In genomic region chr14:68522510-68523325, GRCh38 we compare ENCODE assay signal across 9 cellular contexts.
DNase-seq lines count a peak whose midpoint lies in the region; ATAC-seq, FAIRE-seq and TF ChIP-seq lines count a peak whose summit lies in the region.
"Had no signal": no experiment of that assay in that cellular context is flagged by ENCODE, and none has a peak within 500 bp of the region (broad histone marks: within the 10 kb centered on the region; RNA-seq: fewer than 3 reads in every experiment).

No MANE protein-coding gene starts in this region.

- DNase-seq in cardiac fibroblast (ENCODE audit: low read depth in 2 of 2) (peak; percentile 57 to 96), HepG2 (ENCODE audit: low spot score) (no peak), DMS53 (lab: John Stamatoyannopoulos, UW) (no peak), nucleus accumbens (lab: John Stamatoyannopoulos, UW) (no peak)
- no peak for DNase-seq in activated naive CD4-positive, alpha-beta T cell treated with Interleukin-2 at 50 U/mL for 16 hours
- DNase-seq: MG63 had no signal

- H3K4me3 ChIP-seq in HUES48 (ENCODE audit: low read depth, low read length) (no peak overlapping the region), cardiac fibroblast (replicated peaks in 1 of 2; ENCODE audit: low read depth in 2 of 2, low read length in 2 of 2) (no peak overlapping the region), HepG2 (replicated peaks in 1 of 3; ENCODE audit: insufficient read depth in 1 of 3, low read depth in 2 of 3, low read length in 3 of 3) (no peak overlapping the region)
- H3K4me3 ChIP-seq: MG63 had no signal

- H3K36me3 ChIP-seq in HUES48 (ENCODE audit: control insufficient read depth, insufficient read depth, low read length) (no peaks in the 10 kb centered on the region), HepG2 (replicated peaks in 1 of 2; ENCODE audit: control insufficient read depth in 1 of 2, insufficient read depth in 2 of 2, low read length in 2 of 2) (no peaks in the 10 kb centered on the region)
- H3K36me3 ChIP-seq: MG63 had no signal

- H3K27ac ChIP-seq in HUES48 (ENCODE audit: low read depth, low read length) (peak overlapping the region; percentile 21), HepG2 (ENCODE audit: extremely low read length, insufficient read depth, low read length) (peak overlapping the region; percentile 84)

- WGBS in HepG2 (ENCODE audit: low lambda C conversion rate), result 52% methylated on average over 5 of the region's 5 CpGs

- in situ Hi-C loops in HepG2 (cut with HindIII; ENCODE audit: extremely low pct_ligation_motif_present, low pct_unique_long_range_greater_than_20kb), result no loop called here

- no peak for FAIRE-seq in HepG2 (lab: Jason Lieb, UNC)

- no peak for TF ChIP-seq RAD21 in HepG2 (CRISPR knock-in tag; IDR thresholded peaks at IDR 0.05)

- POLR2A ChIA-PET in HepG2 (lab: Yijun Ruan, JAX), result interaction anchor here (0.6 to 2.0 kb wide), 6 partner anchors 11 to 269 kb away, joined by 3 to 10 read pairs (median 4); no protein-coding TSS in a partner anchor

- H3K4me1 Mint-ChIP-seq in stimulated activated memory B cell treated with anti-CD40 and anti-IgM and Interleukin-4, amounts not matched to agents 10 μg/mL and 1 μg/mL and 100 μg/mL, for 72 hours, result peaks cover 51% of the 10 kb centered on the region

- H3K9ac ChIP-seq in HUES48 (ENCODE audit: low read depth, low read length), result no peak overlapping the region
- peak overlapping the region; percentile 64; the same call in 1 of the 2 replicates for H3K9ac ChIP-seq in HepG2 (ENCODE audit: insufficient read depth, low read depth, low read length)

- TF ChIP-seq POLR2A in HepG2 (IDR thresholded peaks at IDR 0.05; ENCODE audit: insufficient read depth in 1 of 2, low read depth in 2 of 2, low read length in 2 of 2), result no peak

- H3K4me1 ChIP-seq in HUES48 (ENCODE audit: control insufficient read depth, insufficient read depth, low read length), result peaks cover 37% of the 10 kb centered on the region
- H3K4me1 ChIP-seq in HepG2 (ENCODE audit: insufficient read depth, low read length), result peaks cover 65% of the 10 kb centered on the region

- peak overlapping the region; percentile 70 for H3K27ac Mint-ChIP-seq in stimulated activated memory B cell treated with anti-CD40 and anti-IgM and Interleukin-4, amounts not matched to agents 10 μg/mL and 1 μg/mL and 100 μg/mL, for 72 hours

- H3K4me3 Mint-ChIP-seq in stimulated activated memory B cell treated with anti-CD40 and anti-IgM and Interleukin-4, amounts not matched to agents 10 μg/mL and 1 μg/mL and 100 μg/mL, for 72 hours, result no peak overlapping the region

- no peaks in the 10 kb centered on the region for H3K36me3 Mint-ChIP-seq in stimulated activated memory B cell treated with anti-CD40 and anti-IgM and Interleukin-4, amounts not matched to agents 10 μg/mL and 1 μg/mL and 100 μg/mL, for 72 hours

- no TSS peak for BruUV-seq in HepG2 (replicated peaks; lab: Mats Ljungman, UMichigan)

- H3K27me3 ChIP-seq in HUES48 (ENCODE audit: control insufficient read depth, insufficient read depth, low read length) (no peaks in the 10 kb centered on the region), HepG2 (ENCODE audit: control insufficient read depth in 1 of 2, insufficient read depth in 2 of 2, low read length in 2 of 2) (no peaks in the 10 kb centered on the region)
- H3K27me3 ChIP-seq: MG63 had no signal

- CTCF ChIA-PET in HepG2 (lab: Yijun Ruan, JAX; ENCODE audit: low intra/inter-chr PET ratio, low total read pairs), result no interaction called here

- H3K27me3 Mint-ChIP-seq in stimulated activated memory B cell treated with anti-CD40 and anti-IgM and Interleukin-4, amounts not matched to agents 10 μg/mL and 1 μg/mL and 100 μg/mL, for 72 hours, result no peaks in the 10 kb centered on the region

- H3K4me2 ChIP-seq in HepG2 (ENCODE audit: low read depth, low read length), result peak overlapping the region; percentile 83

- TF ChIP-seq EP300 in HepG2 (IDR thresholded peaks at IDR 0.05; ENCODE audit: low read depth in 2 of 2, low read length in 2 of 2) (no peak), HepG2 (CRISPR knock-in tag; IDR thresholded peaks at IDR 0.05; ENCODE audit: borderline replicate concordance) (no peak)

- intact Hi-C loops in HepG2 (cut with micrococcal nuclease; ENCODE audit: unreplicated experiment), result loop anchor here (5.0 kb wide), 2 partner anchors 55 to 60 kb away; no protein-coding TSS in a partner anchor

- H3K9me3 Mint-ChIP-seq in stimulated activated memory B cell treated with anti-CD40 and anti-IgM and Interleukin-4, amounts not matched to agents 10 μg/mL and 1 μg/mL and 100 μg/mL, for 72 hours, result no peaks in the 10 kb centered on the region

- no peak for TF ChIP-seq CTCF in cardiac fibroblast (IDR thresholded peaks at IDR 0.05; ENCODE audit: low read depth, low read length)
- TF ChIP-seq CTCF in HepG2 (CRISPR knock-in tag; IDR thresholded peaks at IDR 0.05), result no peak

- no peaks in the 10 kb centered on the region for H3K9me3 ChIP-seq in HUES48 (ENCODE audit: control insufficient read depth, insufficient read depth, low read length)
- H3K9me3 ChIP-seq in HepG2 (ENCODE audit: low read length), result no peaks in the 10 kb centered on the region
- H3K9me3 ChIP-seq: MG63 had no signal

- H3K79me2 ChIP-seq in HepG2 (ENCODE audit: insufficient read depth, low read length), result no peaks in the 10 kb centered on the region

- H4K20me1 ChIP-seq in HepG2 (ENCODE audit: insufficient read depth, low read length), result no peaks in the 10 kb centered on the region

- ATAC-seq in HepG2 (0 out of 3 replicates have a peak, but pooled peaks have one; percentile 8), HG03520 (IDR thresholded peaks at IDR 0.05; ENCODE audit: unreplicated experiment) (no peak)
- ATAC-seq in stimulated activated memory B cell treated with anti-CD40 and anti-IgM and Interleukin-4, amounts not matched to agents 10 μg/mL and 1 μg/mL and 100 μg/mL, for 72 hours, result no peak

- no peak overlapping the region for H2AFZ ChIP-seq in HepG2 (ENCODE audit: low read length)

TF ChIP-seq in HepG2, 621 proteins besides CTCF, POLR2A, EP300 and RAD21 (continues in another document):
- TF ChIP-seq KDM6A (CRISPR knock-in tag; IDR thresholded peaks at IDR 0.05; ENCODE audit: low read depth), result no peak
- TF ChIP-seq NFYC (CRISPR knock-in tag; IDR thresholded peaks at IDR 0.05), result no peak
- TF ChIP-seq ZNF589 (CRISPR knock-in tag; conservative IDR thresholded peaks at IDR 0.05), result no peak
- TF ChIP-seq ZNF652 (CRISPR knock-in tag; IDR thresholded peaks at IDR 0.05; ENCODE audit: borderline replicate concordance, low read depth), result no peak
- TF ChIP-seq ZNF335 (CRISPR knock-in tag; IDR thresholded peaks at IDR 0.05), result no peak
- TF ChIP-seq SOX6 (IDR thresholded peaks at IDR 0.05), result no peak
- peak; percentile 23; the same call in 1 of the 2 replicates for TF ChIP-seq SOX6 (CRISPR knock-in tag; IDR thresholded peaks at IDR 0.05)
- TF ChIP-seq ZNF773 (CRISPR knock-in tag; IDR thresholded peaks at IDR 0.05; ENCODE audit: borderline replicate concordance), result no peak
- TF ChIP-seq, protein P1, sequence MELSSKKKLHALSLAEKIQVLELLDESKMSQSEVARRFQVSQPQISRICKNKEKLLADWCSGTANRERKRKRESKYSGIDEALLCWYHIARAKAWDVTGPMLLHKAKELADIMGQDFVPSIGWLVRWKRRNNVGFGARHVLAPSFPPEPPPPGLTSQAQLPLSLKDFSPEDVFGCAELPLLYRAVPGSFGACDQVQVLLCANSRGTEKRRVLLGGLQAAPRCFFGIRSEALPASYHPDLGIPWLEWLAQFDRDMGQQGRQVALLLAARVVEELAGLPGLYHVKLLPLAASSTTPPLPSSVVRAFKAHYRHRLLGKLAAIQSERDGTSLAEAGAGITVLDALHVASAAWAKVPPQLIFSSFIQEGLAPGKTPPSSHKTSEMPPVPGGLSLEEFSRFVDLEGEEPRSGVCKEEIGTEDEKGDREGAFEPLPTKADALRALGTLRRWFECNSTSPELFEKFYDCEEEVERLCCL (CRISPR knock-in tag; IDR thresholded peaks at IDR 0.05; ENCODE audit: borderline replicate concordance), result no peak
- no peak for TF ChIP-seq JUN (CRISPR knock-in tag; IDR thresholded peaks at IDR 0.05)
- TF ChIP-seq, protein P2, sequence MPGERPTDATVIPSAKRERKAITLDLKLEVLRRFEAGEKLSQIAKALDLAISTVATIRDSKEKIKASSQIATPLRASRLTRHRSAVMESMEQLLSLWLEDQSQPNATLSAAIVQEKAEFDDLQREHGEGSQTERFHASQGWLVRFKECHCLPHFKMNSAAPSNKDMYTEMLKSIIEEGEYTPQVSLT (CRISPR knock-in tag; IDR thresholded peaks at IDR 0.05; ENCODE audit: borderline replicate concordance, low read depth), result no peak
- TF ChIP-seq CEBPG (CRISPR knock-in tag; IDR thresholded peaks at IDR 0.05), result no peak
- 0 out of 2 replicates have a peak, but pooled peaks have one; percentile 27 for TF ChIP-seq ATF1 (CRISPR knock-in tag; IDR thresholded peaks at IDR 0.05)
- TF ChIP-seq, protein P3, sequence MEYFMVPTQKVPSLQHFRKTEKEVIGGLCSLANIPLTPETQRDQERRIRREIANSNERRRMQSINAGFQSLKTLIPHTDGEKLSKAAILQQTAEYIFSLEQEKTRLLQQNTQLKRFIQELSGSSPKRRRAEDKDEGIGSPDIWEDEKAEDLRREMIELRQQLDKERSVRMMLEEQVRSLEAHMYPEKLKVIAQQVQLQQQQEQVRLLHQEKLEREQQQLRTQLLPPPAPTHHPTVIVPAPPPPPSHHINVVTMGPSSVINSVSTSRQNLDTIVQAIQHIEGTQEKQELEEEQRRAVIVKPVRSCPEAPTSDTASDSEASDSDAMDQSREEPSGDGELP (IDR thresholded peaks at IDR 0.05; ENCODE audit: borderline replicate concordance, low read depth), result peak; percentile 50; the same call in 1 of the 2 replicates
- TF ChIP-seq, protein P4, sequence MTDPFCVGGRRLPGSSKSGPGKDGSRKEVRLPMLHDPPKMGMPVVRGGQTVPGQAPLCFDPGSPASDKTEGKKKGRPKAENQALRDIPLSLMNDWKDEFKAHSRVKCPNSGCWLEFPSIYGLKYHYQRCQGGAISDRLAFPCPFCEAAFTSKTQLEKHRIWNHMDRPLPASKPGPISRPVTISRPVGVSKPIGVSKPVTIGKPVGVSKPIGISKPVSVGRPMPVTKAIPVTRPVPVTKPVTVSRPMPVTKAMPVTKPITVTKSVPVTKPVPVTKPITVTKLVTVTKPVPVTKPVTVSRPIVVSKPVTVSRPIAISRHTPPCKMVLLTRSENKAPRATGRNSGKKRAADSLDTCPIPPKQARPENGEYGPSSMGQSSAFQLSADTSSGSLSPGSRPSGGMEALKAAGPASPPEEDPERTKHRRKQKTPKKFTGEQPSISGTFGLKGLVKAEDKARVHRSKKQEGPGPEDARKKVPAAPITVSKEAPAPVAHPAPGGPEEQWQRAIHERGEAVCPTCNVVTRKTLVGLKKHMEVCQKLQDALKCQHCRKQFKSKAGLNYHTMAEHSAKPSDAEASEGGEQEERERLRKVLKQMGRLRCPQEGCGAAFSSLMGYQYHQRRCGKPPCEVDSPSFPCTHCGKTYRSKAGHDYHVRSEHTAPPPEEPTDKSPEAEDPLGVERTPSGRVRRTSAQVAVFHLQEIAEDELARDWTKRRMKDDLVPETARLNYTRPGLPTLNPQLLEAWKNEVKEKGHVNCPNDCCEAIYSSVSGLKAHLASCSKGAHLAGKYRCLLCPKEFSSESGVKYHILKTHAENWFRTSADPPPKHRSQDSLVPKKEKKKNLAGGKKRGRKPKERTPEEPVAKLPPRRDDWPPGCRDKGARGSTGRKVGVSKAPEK (CRISPR knock-in tag; IDR thresholded peaks at IDR 0.05; ENCODE audit: borderline replicate concordance), result no peak

Comparison
In these comparisons a context has a peak if more than half of its experiments do, and no peak if none do; other contexts are left out.
1. DNase-seq: peak in cardiac fibroblast (2 of 2); none in HepG2 (single experiment), DMS53 (single experiment), nucleus accumbens (0 of 56) and activated naive CD4-positive, alpha-beta T cell treated with Interleukin-2 at 50 U/mL for 16 hours (single experiment).